ENCODE assay signal across 23 cellular contexts in the genomic region with DNA sequence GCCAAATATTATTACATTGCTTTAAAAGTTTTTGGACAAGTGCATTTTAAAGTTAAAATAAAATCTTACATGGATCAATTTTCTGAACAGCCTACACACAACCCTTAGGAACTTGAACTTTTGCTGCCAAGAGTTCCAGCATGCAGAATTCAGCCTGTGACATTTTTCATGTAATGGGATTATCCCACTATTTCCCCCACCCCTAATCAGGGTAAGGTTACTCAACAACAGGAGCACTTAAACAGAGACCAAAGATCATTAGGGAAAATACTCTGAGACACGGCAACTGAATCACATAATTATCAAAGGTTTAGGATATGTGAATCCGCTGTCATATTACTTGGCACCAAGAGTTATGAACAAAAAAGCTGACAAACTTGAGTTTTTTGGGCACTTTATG. TPM values are rescaled to one million over a fixed set of nuclear protein-coding genes. Genes with fewer than 3 reads are reported as not detected.
A peak's percentile ranks its signal among the peaks of the same experiment; 100 is the strongest.
DNase-seq lines count a peak whose midpoint lies in the region; FAIRE-seq and TF ChIP-seq lines count a peak whose summit lies in the region.
"Had no signal": no experiment of that assay in that cellular context is flagged by ENCODE, and none has a peak within 500 bp of the region (broad histone marks: within the 10 kb centered on the region; RNA-seq: fewer than 3 reads in every experiment).

No MANE protein-coding gene starts in this region.

- peak; percentile 47 for FAIRE-seq in bronchial epithelial cell (lab: Jason Lieb, UNC)
- FAIRE-seq: A204.1, D721Med, G401.6, GM12878, GM12892, GM18507 had no signal

- H3K4me1 ChIP-seq in esophagus muscularis mucosa: no peaks in the 10 kb centered on the region
- H3K4me1 ChIP-seq: Caco-2 had no signal

- 79% methylated on average over 2 of the region's 2 CpGs for WGBS in esophagus muscularis mucosa

- H3K4me3 ChIP-seq in bronchial epithelial cell (ENCODE audit: low read depth, low read length) (no peak overlapping the region), retinal pigment epithelial cell (ENCODE audit: low read length) (no peak overlapping the region), esophagus muscularis mucosa (no peak overlapping the region)
- H3K4me3 ChIP-seq: BLaER1 treated with 17β-estradiol and CSF1 and Interleukin-3, amounts not matched to agents 10 nM and 100 nM; GM12878 had no signal

- intact Hi-C loops in esophagus muscularis mucosa (cut with DNase I): no loop called here

- no peak overlapping the region for H3K27ac ChIP-seq in esophagus muscularis mucosa (replicated peaks in 1 of 4)
- H3K27ac ChIP-seq: BLaER1 treated with 17β-estradiol and CSF1 and Interleukin-3, amounts not matched to agents 10 nM and 100 nM; C4-2B had no signal

- DNase-seq in NCI-H82 (lab: John Stamatoyannopoulos, UW) (peak; percentile 38), bronchial epithelial cell (ENCODE audit: low read depth) (no peak), retinal pigment epithelial cell (ENCODE audit: low read depth) (peak; percentile 54), activated T-cell treated with anti-CD3 and anti-CD28 coated beads for 4 hours (no peak), esophagus muscularis mucosa (ENCODE audit: extremely low spot score) (no peak), retina (no peak)
- DNase-seq: 8988T; AML-193; Caco-2; Calu3; CD4-positive, alpha-beta T cell; CD8-positive, alpha-beta T cell; DMS79 treated with DMSO at 0.1 percent for 48 hours; GF-D8 had no signal

- no peaks in the 10 kb centered on the region for H3K9me3 ChIP-seq in esophagus muscularis mucosa
- H3K9me3 ChIP-seq: BLaER1 treated with 17β-estradiol and CSF1 and Interleukin-3, amounts not matched to agents 10 nM and 100 nM; Caco-2 had no signal

- TF ChIP-seq POLR2A in esophagus muscularis mucosa (IDR thresholded peaks at IDR 0.05; ENCODE audit: low read depth): no peak

- no peak for TF ChIP-seq EP300 in esophagus muscularis mucosa (IDR thresholded peaks at IDR 0.05)

- H3K36me3 ChIP-seq in bronchial epithelial cell (ENCODE audit: control insufficient read depth, insufficient read depth, low read length) (no peaks in the 10 kb centered on the region), esophagus muscularis mucosa (no peaks in the 10 kb centered on the region)
- H3K36me3 ChIP-seq: BLaER1 treated with 17β-estradiol and CSF1 and Interleukin-3, amounts not matched to agents 10 nM and 100 nM had no signal

- TF ChIP-seq CTCF in bronchial epithelial cell (IDR thresholded peaks at IDR 0.05; ENCODE audit: insufficient read depth, low read length, severe bottlenecking): no peak
- TF ChIP-seq CTCF in retinal pigment epithelial cell (conservative IDR thresholded peaks at IDR 0.05; ENCODE audit: low read depth, low read length): no peak
- TF ChIP-seq CTCF in esophagus muscularis mucosa (IDR thresholded peaks at IDR 0.05): no peak

- H3K27me3 ChIP-seq in bronchial epithelial cell (ENCODE audit: control insufficient read depth, insufficient read depth, low read length) (no peaks in the 10 kb centered on the region), esophagus muscularis mucosa (no peaks in the 10 kb centered on the region)
- H3K27me3 ChIP-seq: BLaER1 treated with 17β-estradiol and CSF1 and Interleukin-3, amounts not matched to agents 10 nM and 100 nM had no signal

RNA-seq across cellular contexts. Expression of a gene that starts 47.2 kb away (rescaled TPM):
- total RNA-seq in bronchial epithelial cell: not detected in 2 replicates
- total RNA-seq in esophagus muscularis mucosa: not detected
- total RNA-seq: B cell; Caco-2; Calu3; CD4-positive, alpha-beta T cell; CD8-positive, alpha-beta T cell; GM12878 had no signal

Comparison
In these comparisons a context has a peak if more than half of its experiments do, and no peak if none do; other contexts are left out.
1. DNase-seq: peak in NCI-H82 (single experiment) and retinal pigment epithelial cell (single experiment); none in bronchial epithelial cell (single experiment), activated T-cell treated with anti-CD3 and anti-CD28 coated beads for 4 hours (single experiment), esophagus muscularis mucosa (single experiment) and retina (single experiment).